ENCODE assay signal across 8 cellular contexts in the genomic region with DNA sequence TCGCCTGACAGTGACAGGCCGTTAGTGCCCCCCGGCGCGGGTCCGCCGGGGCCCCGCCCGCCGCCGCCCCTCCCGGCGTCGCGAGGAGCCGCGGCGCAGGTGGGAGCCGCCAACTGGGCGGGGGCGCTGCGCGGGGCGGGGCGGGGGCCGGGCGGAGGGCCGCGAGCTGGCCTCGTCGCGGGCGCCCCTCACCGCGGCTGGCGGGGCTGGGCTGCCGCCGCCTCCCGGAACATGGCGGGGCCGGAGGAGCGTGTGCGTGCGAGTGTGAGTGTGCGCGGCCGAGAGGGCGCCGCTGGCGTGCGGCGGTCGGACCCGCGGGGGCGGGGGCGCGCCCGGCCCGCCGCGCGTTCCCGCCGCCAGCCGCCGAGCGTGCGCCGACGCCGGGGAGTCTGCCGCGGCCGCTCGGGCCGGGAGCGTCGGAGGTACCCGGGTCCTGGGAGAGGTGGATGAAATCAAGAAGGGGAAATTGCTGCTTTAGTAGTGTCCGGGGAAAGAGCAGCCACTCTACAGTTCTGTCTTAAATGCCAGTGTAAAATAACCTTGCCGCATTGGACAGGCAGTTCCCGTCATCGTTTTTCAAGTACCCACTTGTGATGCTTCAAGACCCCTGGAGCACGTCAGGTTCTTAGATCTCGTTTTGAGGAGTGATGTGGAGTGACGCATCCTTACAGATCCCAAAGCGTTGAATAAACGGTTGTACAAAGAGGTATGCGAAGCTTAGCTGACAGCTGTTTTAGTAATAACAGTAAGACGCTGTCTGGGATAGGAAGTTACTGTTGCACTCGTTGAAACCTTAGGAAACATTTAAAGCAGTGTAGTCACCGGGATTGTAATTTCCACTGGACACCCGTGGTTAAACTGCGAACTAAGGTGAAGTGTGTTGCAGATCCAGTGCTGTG. TPM values are rescaled to one million over a fixed set of nuclear protein-coding genes. Genes with fewer than 3 reads are reported as not detected.
DNase-seq lines count a peak whose midpoint lies in the region; ATAC-seq and TF ChIP-seq lines count a peak whose summit lies in the region.

No MANE protein-coding gene starts in this region.

- intact Hi-C loops in right cardiac atrium (cut with DNase I) = loop anchor here in 1 of 4 donors (5.0 kb wide), 1 partner anchor 35 kb away; a partner anchor contains a TSS

- H3K4me3 ChIP-seq in GM12875 (ENCODE audit: low read depth, low read length) (peak overlapping the region; percentile 59), right cardiac atrium (ENCODE audit: low read length) (peak overlapping the region; percentile 65)

- ATAC-seq in HG02571 (IDR thresholded peaks at IDR 0.05; ENCODE audit: unreplicated experiment) = peak; percentile 32
- peak; percentile 6 to 18 for ATAC-seq in right cardiac atrium

- DNase-seq in NAMALWA (ENCODE audit: low spot score) = peak; percentile 89
- DNase-seq in T-helper 1 cell = peak; percentile 55 to 79 (median 67)
- peak; percentile 76 to 91 (median 86) for DNase-seq in right cardiac atrium
- DNase-seq in retina = peak; percentile 83
- DNase-seq in middle frontal gyrus (ENCODE audit: extremely low spot score, low spot score) = no peak

- H3K9me3 ChIP-seq in right cardiac atrium (ENCODE audit: control insufficient read depth, low read length) = no peaks in the 10 kb centered on the region

- no peak for TF ChIP-seq CTCF in GM12875 (IDR thresholded peaks at IDR 0.05; ENCODE audit: borderline replicate concordance, insufficient read depth, low read depth, low read length)

- H3K27ac ChIP-seq in angular gyrus (ENCODE audit: low read depth, low read length) = peak overlapping the region; percentile 97
- H3K27ac ChIP-seq in right cardiac atrium (ENCODE audit: low read length) = peak overlapping the region; percentile 99

- under 1% methylated on average over 95 of the region's 95 CpGs for WGBS in right cardiac atrium

- H3K27me3 ChIP-seq in right cardiac atrium (ENCODE audit: control insufficient read depth, insufficient read depth) = no peaks in the 10 kb centered on the region

- H3K4me1 ChIP-seq in right cardiac atrium (ENCODE audit: control insufficient read depth, insufficient read depth, low read length) = no peaks in the 10 kb centered on the region

RNA-seq across cellular contexts. Expression of a gene that starts 0.8 kb away (rescaled TPM):
- total RNA-seq in right cardiac atrium = 10 to 100 TPM; 47.3 to 59.6 (median 51.3) TPM
- 7.3 TPM for polyA plus RNA-seq in right cardiac atrium

RNA-seq across cellular contexts. Expression of a gene that starts 34.9 kb away (rescaled TPM):
- total RNA-seq in right cardiac atrium = 100 to 1,000 TPM; 283 to 340 (median 304) TPM
- polyA plus RNA-seq in right cardiac atrium = 767 TPM
